ENCODE assay signal across 15 cellular contexts in genomic region chr3:9157651-9158383, GRCh38.
"Had no signal": no experiment of that assay in that cellular context is flagged by ENCODE, and none has a peak within 500 bp of the region (broad histone marks: within the 10 kb centered on the region; RNA-seq: fewer than 3 reads in every experiment).

No MANE protein-coding gene starts in this region.

- H3K9me3 ChIP-seq: gastrocnemius medialis, heart left ventricle, lower lobe of right lung, neutrophil had no signal

- H3K4me1 ChIP-seq: lower lobe of right lung had no signal

- H3K27ac ChIP-seq: brain microvascular endothelial cell, epithelial cell of prostate, heart left ventricle, lower lobe of right lung, neutrophil had no signal

- ATAC-seq: activated CD8-positive, alpha-beta memory T cell treated with anti-CD3 and anti-CD28 coated beads, Interleukin-2, amount 10 ng/mL, durations not matched to agents 7 days and 5 days; activated naive CD4-positive, alpha-beta T cell treated with anti-CD3 and anti-CD28 coated beads, Interleukin-2, amount 50 U/mL, for 72 hours; effector memory CD8-positive, alpha-beta T cell; gastrocnemius medialis; heart left ventricle; lower lobe of right lung; stimulated activated memory B cell treated with anti-CD40 and anti-IgM and Interleukin-4, amounts not matched to agents 10 μg/mL and 1 μg/mL and 100 μg/mL, for 72 hours had no signal

- H3K36me3 ChIP-seq: brain microvascular endothelial cell, gastrocnemius medialis, heart left ventricle, lower lobe of right lung, neutrophil had no signal

- FAIRE-seq: urothelium cell line had no signal

- H3K27me3 ChIP-seq: brain microvascular endothelial cell, gastrocnemius medialis, heart left ventricle, neutrophil had no signal

- DNase-seq: activated CD4-positive, alpha-beta memory T cell treated with anti-CD3 and anti-CD28 coated beads for 36 hours; activated CD8-positive, alpha-beta memory T cell treated with anti-CD3 and anti-CD28 coated beads, Interleukin-2, amount 10 ng/mL, durations not matched to agents 7 days and 5 days; activated T-cell treated with anti-CD3 and anti-CD28 coated beads, Interleukin-2, amount 50 U/mL, for 24 hours; brain microvascular endothelial cell; effector memory CD8-positive, alpha-beta T cell; gastrocnemius medialis; heart left ventricle; lower lobe of right lung; midbrain; stimulated activated CD4-positive, alpha-beta T cell treated with anti-CD3 and anti-CD28 coated beads, Interleukin-2, amount 100 ng/mL, for 48 hours had no signal

- H3K4me3 ChIP-seq: gastrocnemius medialis, heart left ventricle, lower lobe of right lung had no signal
